1 cellular context compared by ENCODE assay signal in the genomic region with DNA sequence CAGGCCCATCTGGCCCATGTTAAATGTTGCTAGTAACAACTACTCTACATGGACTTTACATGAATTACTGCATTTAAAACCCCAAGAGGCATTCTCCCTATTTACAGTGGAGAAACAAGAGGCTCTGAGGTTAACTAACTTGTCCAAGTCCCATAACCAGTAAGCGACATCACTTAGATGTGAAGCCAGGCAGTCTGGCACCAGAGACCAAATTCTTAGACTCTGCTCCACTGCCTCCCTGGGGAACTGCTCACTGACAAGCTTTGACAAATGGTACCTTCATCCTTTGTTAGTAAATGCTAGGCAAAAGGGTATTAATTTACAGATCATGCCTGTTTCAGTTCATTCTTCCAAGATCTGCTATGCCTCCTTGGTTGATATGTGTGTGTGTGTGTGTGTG.
TF ChIP-seq lines count a peak whose summit lies in the region.

No MANE protein-coding gene starts in this region.

TF ChIP-seq in HEK293, 187 proteins besides CTCF, POLR2A, EP300 and RAD21 (continued from another document):
- TF ChIP-seq PRDM4 (tag by site-specific recombination; IDR thresholded peaks at IDR 0.05) (no peak), ZNF488 (tag by site-specific recombination; IDR thresholded peaks at IDR 0.05) (no peak), ZNF660 (tag by site-specific recombination; IDR thresholded peaks at IDR 0.05) (no peak), ZBTB17 (tag by site-specific recombination; IDR thresholded peaks at IDR 0.05) (0 out of 2 replicates have a peak, but pooled peaks have one; percentile 26), ZNF76 (tag by site-specific recombination; IDR thresholded peaks at IDR 0.05; ENCODE audit: borderline replicate concordance, low read depth) (no peak), ZNF169 (tag by site-specific recombination; IDR thresholded peaks at IDR 0.05) (no peak), IKZF3 (tag by site-specific recombination; IDR thresholded peaks at IDR 0.05) (no peak)
TF ChIP-seq in HEK293: peak in this region for 2.
